ENCODE assay signal across 8 cellular contexts in the genomic region with DNA sequence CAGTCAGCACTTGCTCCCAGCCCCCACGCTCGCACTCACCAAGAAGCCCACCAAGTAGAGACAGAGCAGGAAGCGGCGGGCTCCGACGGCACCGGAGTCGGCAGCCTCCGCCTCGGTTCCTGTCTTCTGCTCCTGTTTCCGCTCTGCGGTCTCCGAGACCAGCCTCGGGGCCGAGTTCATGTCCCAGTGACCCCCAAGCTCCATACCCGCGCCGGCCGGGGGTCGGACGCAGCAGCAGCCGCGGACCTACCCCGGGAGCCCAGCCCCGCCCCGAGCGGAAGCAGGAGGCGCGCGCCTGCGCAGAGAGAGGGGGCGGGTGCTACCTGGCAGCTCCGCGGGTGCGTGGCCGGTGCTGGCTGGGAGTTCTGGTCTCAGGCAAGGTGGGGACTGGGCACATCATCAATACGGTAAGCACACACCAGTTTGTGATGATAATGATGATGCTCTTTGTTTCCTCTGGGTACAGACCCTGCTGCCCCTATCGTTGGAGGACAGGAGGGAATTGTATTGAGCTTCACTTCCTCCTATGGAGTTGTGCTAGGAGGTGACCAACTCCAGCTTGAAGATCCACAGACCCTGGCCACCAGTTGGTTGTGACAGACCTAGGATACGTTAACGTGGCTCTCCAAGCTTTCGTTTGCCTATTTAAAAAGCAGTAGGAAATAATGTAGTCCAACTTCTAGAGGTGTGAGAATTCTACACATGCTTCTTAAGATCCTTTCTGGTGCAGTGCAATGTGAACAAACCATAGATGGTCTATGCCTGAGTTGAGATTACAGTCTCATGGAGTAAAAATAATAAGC. TPM values are rescaled to one million over a fixed set of nuclear protein-coding genes. Genes with fewer than 3 reads are reported as not detected.
DNase-seq lines count a peak whose midpoint lies in the region; ATAC-seq and TF ChIP-seq lines count a peak whose summit lies in the region.

No MANE protein-coding gene starts in this region.

- TF ChIP-seq RAD21 in liver (IDR thresholded peaks at IDR 0.05), result no peak

- ATAC-seq in GM18868 (IDR thresholded peaks at IDR 0.05; ENCODE audit: unreplicated experiment) (peak; percentile 91), HG03095 (IDR thresholded peaks at IDR 0.05; ENCODE audit: unreplicated experiment) (peak; percentile 92)

- WGBS in liver, result under 1% methylated on average over 41 of the region's 41 CpGs

- H3K27me3 Mint-ChIP-seq in activated CD4-positive, alpha-beta T cell treated with anti-CD3 and anti-CD28 coated beads, Interleukin-2, amount 10 ng/mL, durations not matched to agents 24 days and 14 days, result peaks cover 2% of the 10 kb centered on the region

- H3K27me3 ChIP-seq in liver (ENCODE audit: control insufficient read depth in 4 of 4, insufficient read depth in 4 of 4, low read length in 3 of 4), result no peaks in the 10 kb centered on the region

- peak overlapping the region; percentile 88 for H3K4me3 Mint-ChIP-seq in activated CD4-positive, alpha-beta T cell treated with anti-CD3 and anti-CD28 coated beads, Interleukin-2, amount 10 ng/mL, durations not matched to agents 24 days and 14 days

- H3K27ac ChIP-seq in liver (ENCODE audit: low read depth in 1 of 2, low read length in 2 of 2), result peak overlapping the region; percentile 82 to 85

- peak overlapping the region; percentile 89 for H3K27ac Mint-ChIP-seq in activated CD4-positive, alpha-beta T cell treated with anti-CD3 and anti-CD28 coated beads, Interleukin-2, amount 10 ng/mL, durations not matched to agents 24 days and 14 days

- H3K36me3 Mint-ChIP-seq in activated CD4-positive, alpha-beta T cell treated with anti-CD3 and anti-CD28 coated beads, Interleukin-2, amount 10 ng/mL, durations not matched to agents 24 days and 14 days (ENCODE audit: low read depth), result peaks cover 1% of the 10 kb centered on the region

- peak; percentile 97 for DNase-seq in AG20443 (ENCODE audit: low spot score)
- peak; percentile 81 for DNase-seq in NCI-H2227 treated with DMSO at 0.1 percent for 48 hours (lab: John Stamatoyannopoulos, UW)
- DNase-seq in activated CD4-positive, alpha-beta T cell treated with anti-CD3 and anti-CD28 coated beads, Interleukin-2, amount 10 ng/mL, durations not matched to agents 24 days and 14 days, result peak; percentile 97
- DNase-seq in dermis blood vessel endothelial cell, result peak; percentile 76
- DNase-seq in stimulated activated CD4-positive, alpha-beta T cell treated with anti-CD3 and anti-CD28 coated beads, Interleukin-4, amount 100 ng/mL, for 24 hours, result peak; percentile 87

- H3K36me3 ChIP-seq in liver (ENCODE audit: control insufficient read depth in 4 of 4, insufficient read depth in 3 of 4, low read depth in 1 of 4, low read length in 3 of 4), result peaks cover 0 to 3% (median 1%) of the 10 kb centered on the region in 4 donors

- intact Hi-C loops in activated CD4-positive, alpha-beta T cell treated with anti-CD3 and anti-CD28 coated beads, Interleukin-2, amount 10 ng/mL, durations not matched to agents 24 days and 14 days (cut with micrococcal nuclease), result loop anchor here (5.0 kb wide), 1 partner anchor 1735 kb away; the partner anchor contains the start of gene RPL31

- peaks cover 22% of the 10 kb centered on the region for H3K4me1 Mint-ChIP-seq in activated CD4-positive, alpha-beta T cell treated with anti-CD3 and anti-CD28 coated beads, Interleukin-2, amount 10 ng/mL, durations not matched to agents 24 days and 14 days

- no peak for TF ChIP-seq CTCF in liver (IDR thresholded peaks at IDR 0.05; ENCODE audit: low read depth, low read length, missing input control)

- H3K9ac ChIP-seq in liver (ENCODE audit: low read depth in 1 of 2, low read length in 2 of 2), result peak overlapping the region; percentile 72 to 79

- H3K4me1 ChIP-seq in liver (ENCODE audit: control insufficient read depth in 4 of 4, insufficient read depth in 4 of 4, low read length in 3 of 4), result peaks cover 0 to 20% (median 7%) of the 10 kb centered on the region in 4 donors

- no peaks in the 10 kb centered on the region for H3K9me3 ChIP-seq in liver (ENCODE audit: control insufficient read depth in 4 of 4, low read length in 3 of 4)

- no peaks in the 10 kb centered on the region for H3K9me3 Mint-ChIP-seq in activated CD4-positive, alpha-beta T cell treated with anti-CD3 and anti-CD28 coated beads, Interleukin-2, amount 10 ng/mL, durations not matched to agents 24 days and 14 days

- H3K4me3 ChIP-seq in liver (ENCODE audit: low read depth in 1 of 3, low read length in 3 of 3), result peak overlapping the region; percentile 51 to 77 (median 72)

TF ChIP-seq in liver, 16 proteins besides CTCF, POLR2A, EP300 and RAD21:
- TF ChIP-seq, protein P1, sequence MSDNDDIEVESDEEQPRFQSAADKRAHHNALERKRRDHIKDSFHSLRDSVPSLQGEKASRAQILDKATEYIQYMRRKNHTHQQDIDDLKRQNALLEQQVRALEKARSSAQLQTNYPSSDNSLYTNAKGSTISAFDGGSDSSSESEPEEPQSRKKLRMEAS (IDR thresholded peaks at IDR 0.05), result no peak
- TF ChIP-seq GABPA (IDR thresholded peaks at IDR 0.05 in 1 of 2, conservative IDR thresholded peaks at IDR 0.05 in 1 of 2) (peak in 1 of 2 donors; percentile 78), FOXA2 (IDR thresholded peaks at IDR 0.05) (no peak), NR2F2 (IDR thresholded peaks at IDR 0.05) (no peak)
TF ChIP-seq in liver: peak in this region for 1.

RNA-seq across cellular contexts. Expression of gene TMEM182, which starts 25.0 kb away (rescaled TPM):
- total RNA-seq in activated CD4-positive, alpha-beta T cell treated with anti-CD3 and anti-CD28 coated beads, Interleukin-2, amount 10 ng/mL, durations not matched to agents 24 days and 14 days, result 3.9 and 4.0 TPM in 2 replicates
- total RNA-seq in dermis blood vessel endothelial cell (0.51 and 1.3 TPM in 2 replicates), liver (10 to 100 TPM in 1 of 2 donors, 1 to 10 TPM in 1; 4.4 to 12.5 TPM)
- 1 to 10 TPM; 2.8 to 5.8 TPM for polyA plus RNA-seq in liver

Comparison
In these comparisons a context has a peak if more than half of its experiments do, and no peak if none do; other contexts are left out.
1. Peak in every context shown above with its lines: DNase-seq, ATAC-seq, H3K4me3 ChIP-seq and H3K27ac ChIP-seq.